Comparison of ENCODE assay signal across 7 cellular contexts in the genomic region with DNA sequence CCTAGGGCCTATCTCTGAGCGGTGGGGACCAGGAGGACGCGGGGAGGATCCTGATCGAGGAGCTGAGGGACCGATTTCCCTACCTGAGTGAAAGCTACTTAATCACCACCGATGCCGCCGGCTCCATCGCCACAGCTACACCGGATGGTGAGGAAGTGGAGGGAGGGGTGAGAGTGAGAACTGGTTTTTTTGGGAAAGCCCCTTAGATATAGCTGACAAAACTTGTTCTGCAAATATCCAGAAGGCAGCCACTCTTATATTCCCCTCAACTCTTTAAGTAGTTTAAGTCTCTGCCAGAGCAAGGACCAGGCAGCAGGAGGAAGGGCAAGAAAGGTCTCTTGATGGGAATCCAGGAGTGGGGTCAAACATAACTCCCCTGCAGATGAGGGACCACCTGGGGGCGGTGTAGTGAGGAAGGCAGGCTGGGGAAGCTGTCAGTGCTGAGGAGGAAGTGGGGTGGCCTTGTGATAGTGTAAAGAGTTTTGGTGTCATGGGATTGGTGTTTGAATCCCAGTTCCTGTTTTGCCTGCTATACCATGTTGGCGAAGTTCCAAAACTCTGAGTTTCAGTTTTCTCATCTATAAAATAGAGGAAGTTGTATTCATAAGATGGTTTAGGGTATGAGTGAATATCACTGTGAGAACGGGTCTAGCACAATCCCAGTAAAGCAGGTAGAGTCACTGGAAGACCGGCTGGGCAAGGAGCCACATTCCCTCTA.
A peak's percentile ranks its signal among the peaks of the same experiment; 100 is the strongest.
DNase-seq lines count a peak whose midpoint lies in the region; ATAC-seq and TF ChIP-seq lines count a peak whose summit lies in the region.

No MANE protein-coding gene starts in this region.

- CTCF ChIA-PET in RWPE1 (lab: Yijun Ruan, JAX), result interaction anchor here (1.0 kb wide), 1 partner anchor 29 kb away, joined by 4 read pairs; no protein-coding TSS in a partner anchor

- peak; percentile 57 for DNase-seq in activated CD4-positive, CD25-positive, alpha-beta regulatory T cell treated with anti-CD3 and anti-CD28 coated beads, Interleukin-2, amount 50 U/mL, for 72 hours
- peak; percentile 40 for DNase-seq in effector CD8-positive, alpha-beta T cell (lab: John Stamatoyannopoulos, UW)
- peak; percentile 67 for DNase-seq in stimulated activated CD4-positive, alpha-beta T cell treated with anti-CD3 and anti-CD28 coated beads, Interleukin-1b, Interleukin-23, amount 100 ng/mL, for 48 hours
- no peak for DNase-seq in RKO (ENCODE audit: low spot score)
- DNase-seq in RWPE1 (ENCODE audit: low spot score), result no peak

- POLR2A ChIA-PET in RWPE1 (lab: Yijun Ruan, JAX; ENCODE audit: low non-redundant PET), result no interaction called here

- H3K27ac ChIP-seq in RWPE1, result no peak overlapping the region

- TF ChIP-seq CTCF in RWPE1 (conservative IDR thresholded peaks at IDR 0.05; ENCODE audit: low read depth), result no peak

- ATAC-seq in GM19351 (IDR thresholded peaks at IDR 0.05; ENCODE audit: unreplicated experiment), result peak; percentile 41
- peak; percentile 44 for ATAC-seq in HG03442 (IDR thresholded peaks at IDR 0.05; ENCODE audit: unreplicated experiment)

Comparison
In these comparisons a context has a peak if more than half of its experiments do, and no peak if none do; other contexts are left out.
1. DNase-seq: peak in activated CD4-positive, CD25-positive, alpha-beta regulatory T cell treated with anti-CD3 and anti-CD28 coated beads, Interleukin-2, amount 50 U/mL, for 72 hours (single experiment), effector CD8-positive, alpha-beta T cell (single experiment) and stimulated activated CD4-positive, alpha-beta T cell treated with anti-CD3 and anti-CD28 coated beads, Interleukin-1b, Interleukin-23, amount 100 ng/mL, for 48 hours (single experiment); none in RKO (single experiment) and RWPE1 (single experiment).